In the genomic region with DNA sequence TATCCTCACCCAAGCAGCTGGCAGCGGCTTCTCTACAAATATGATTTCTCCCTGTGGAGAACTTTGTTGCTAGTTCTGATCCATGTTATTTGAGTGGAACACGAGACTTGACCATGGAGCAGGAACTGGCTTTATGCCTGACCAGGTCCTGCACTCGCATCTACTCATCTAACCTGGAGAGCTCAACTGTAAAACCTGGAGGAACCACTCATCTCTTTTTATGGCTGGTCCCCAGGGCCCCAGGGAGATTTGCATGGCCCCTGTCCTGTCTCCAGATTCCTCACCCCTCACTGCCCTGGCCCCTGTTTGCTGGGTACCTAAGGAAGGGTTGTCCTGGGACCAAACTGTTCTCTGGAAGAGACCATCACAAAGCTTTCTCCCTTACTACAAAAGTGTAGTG, we compare ENCODE assay signal across 1 cellular context.
TF ChIP-seq lines count a peak whose summit lies in the region.

No MANE protein-coding gene starts in this region.

TF ChIP-seq in K562, 482 proteins besides CTCF, POLR2A, EP300 and RAD21 (continued from another document):
- TF ChIP-seq, protein P1, sequence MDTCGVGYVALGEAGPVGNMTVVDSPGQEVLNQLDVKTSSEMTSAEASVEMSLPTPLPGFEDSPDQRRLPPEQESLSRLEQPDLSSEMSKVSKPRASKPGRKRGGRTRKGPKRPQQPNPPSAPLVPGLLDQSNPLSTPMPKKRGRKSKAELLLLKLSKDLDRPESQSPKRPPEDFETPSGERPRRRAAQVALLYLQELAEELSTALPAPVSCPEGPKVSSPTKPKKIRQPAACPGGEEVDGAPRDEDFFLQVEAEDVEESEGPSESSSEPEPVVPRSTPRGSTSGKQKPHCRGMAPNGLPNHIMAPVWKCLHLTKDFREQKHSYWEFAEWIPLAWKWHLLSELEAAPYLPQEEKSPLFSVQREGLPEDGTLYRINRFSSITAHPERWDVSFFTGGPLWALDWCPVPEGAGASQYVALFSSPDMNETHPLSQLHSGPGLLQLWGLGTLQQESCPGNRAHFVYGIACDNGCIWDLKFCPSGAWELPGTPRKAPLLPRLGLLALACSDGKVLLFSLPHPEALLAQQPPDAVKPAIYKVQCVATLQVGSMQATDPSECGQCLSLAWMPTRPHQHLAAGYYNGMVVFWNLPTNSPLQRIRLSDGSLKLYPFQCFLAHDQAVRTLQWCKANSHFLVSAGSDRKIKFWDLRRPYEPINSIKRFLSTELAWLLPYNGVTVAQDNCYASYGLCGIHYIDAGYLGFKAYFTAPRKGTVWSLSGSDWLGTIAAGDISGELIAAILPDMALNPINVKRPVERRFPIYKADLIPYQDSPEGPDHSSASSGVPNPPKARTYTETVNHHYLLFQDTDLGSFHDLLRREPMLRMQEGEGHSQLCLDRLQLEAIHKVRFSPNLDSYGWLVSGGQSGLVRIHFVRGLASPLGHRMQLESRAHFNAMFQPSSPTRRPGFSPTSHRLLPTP (IDR thresholded peaks at IDR 0.05; ENCODE audit: borderline replicate concordance, extremely low read depth, insufficient read length): no peak
- TF ChIP-seq PCBP2 (IDR thresholded peaks at IDR 0.05; ENCODE audit: low read depth, low read length, poor library complexity, severe bottlenecking): no peak
- TF ChIP-seq, protein P2, sequence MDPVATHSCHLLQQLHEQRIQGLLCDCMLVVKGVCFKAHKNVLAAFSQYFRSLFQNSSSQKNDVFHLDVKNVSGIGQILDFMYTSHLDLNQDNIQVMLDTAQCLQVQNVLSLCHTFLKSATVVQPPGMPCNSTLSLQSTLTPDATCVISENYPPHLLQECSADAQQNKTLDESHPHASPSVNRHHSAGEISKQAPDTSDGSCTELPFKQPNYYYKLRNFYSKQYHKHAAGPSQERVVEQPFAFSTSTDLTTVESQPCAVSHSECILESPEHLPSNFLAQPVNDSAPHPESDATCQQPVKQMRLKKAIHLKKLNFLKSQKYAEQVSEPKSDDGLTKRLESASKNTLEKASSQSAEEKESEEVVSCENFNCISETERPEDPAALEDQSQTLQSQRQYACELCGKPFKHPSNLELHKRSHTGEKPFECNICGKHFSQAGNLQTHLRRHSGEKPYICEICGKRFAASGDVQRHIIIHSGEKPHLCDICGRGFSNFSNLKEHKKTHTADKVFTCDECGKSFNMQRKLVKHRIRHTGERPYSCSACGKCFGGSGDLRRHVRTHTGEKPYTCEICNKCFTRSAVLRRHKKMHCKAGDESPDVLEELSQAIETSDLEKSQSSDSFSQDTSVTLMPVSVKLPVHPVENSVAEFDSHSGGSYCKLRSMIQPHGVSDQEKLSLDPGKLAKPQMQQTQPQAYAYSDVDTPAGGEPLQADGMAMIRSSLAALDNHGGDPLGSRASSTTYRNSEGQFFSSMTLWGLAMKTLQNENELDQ (CRISPR knock-in tag; IDR thresholded peaks at IDR 0.05; ENCODE audit: borderline replicate concordance): no peak
- TF ChIP-seq CREB1 (IDR thresholded peaks at IDR 0.05): no peak
- TF ChIP-seq CREB1 (CRISPR knock-in tag; IDR thresholded peaks at IDR 0.05): no peak
- TF ChIP-seq MCM2 (IDR thresholded peaks at IDR 0.05; ENCODE audit: low read depth): no peak
- TF ChIP-seq, protein P3, sequence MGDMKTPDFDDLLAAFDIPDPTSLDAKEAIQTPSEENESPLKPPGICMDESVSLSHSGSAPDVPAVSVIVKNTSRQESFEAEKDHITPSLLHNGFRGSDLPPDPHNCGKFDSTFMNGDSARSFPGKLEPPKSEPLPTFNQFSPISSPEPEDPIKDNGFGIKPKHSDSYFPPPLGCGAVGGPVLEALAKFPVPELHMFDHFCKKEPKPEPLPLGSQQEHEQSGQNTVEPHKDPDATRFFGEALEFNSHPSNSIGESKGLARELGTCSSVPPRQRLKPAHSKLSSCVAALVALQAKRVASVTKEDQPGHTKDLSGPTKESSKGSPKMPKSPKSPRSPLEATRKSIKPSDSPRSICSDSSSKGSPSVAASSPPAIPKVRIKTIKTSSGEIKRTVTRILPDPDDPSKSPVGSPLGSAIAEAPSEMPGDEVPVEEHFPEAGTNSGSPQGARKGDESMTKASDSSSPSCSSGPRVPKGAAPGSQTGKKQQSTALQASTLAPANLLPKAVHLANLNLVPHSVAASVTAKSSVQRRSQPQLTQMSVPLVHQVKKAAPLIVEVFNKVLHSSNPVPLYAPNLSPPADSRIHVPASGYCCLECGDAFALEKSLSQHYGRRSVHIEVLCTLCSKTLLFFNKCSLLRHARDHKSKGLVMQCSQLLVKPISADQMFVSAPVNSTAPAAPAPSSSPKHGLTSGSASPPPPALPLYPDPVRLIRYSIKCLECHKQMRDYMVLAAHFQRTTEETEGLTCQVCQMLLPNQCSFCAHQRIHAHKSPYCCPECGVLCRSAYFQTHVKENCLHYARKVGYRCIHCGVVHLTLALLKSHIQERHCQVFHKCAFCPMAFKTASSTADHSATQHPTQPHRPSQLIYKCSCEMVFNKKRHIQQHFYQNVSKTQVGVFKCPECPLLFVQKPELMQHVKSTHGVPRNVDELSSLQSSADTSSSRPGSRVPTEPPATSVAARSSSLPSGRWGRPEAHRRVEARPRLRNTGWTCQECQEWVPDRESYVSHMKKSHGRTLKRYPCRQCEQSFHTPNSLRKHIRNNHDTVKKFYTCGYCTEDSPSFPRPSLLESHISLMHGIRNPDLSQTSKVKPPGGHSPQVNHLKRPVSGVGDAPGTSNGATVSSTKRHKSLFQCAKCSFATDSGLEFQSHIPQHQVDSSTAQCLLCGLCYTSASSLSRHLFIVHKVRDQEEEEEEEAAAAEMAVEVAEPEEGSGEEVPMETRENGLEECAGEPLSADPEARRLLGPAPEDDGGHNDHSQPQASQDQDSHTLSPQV (IDR thresholded peaks at IDR 0.05): no peak
- no peak for TF ChIP-seq ZBED1 (IDR thresholded peaks at IDR 0.05)
- TF ChIP-seq, protein P4, sequence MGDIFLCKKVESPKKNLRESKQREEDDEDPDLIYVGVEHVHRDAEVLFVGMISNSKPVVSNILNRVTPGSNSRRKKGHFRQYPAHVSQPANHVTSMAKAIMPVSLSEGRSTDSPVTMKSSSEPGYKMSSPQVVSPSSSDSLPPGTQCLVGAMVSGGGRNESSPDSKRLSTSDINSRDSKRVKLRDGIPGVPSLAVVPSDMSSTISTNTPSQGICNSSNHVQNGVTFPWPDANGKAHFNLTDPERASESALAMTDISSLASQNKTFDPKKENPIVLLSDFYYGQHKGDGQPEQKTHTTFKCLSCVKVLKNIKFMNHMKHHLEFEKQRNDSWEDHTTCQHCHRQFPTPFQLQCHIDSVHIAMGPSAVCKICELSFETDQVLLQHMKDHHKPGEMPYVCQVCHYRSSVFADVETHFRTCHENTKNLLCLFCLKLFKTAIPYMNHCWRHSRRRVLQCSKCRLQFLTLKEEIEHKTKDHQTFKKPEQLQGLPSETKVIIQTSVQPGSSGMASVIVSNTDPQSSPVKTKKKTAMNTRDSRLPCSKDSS (IDR thresholded peaks at IDR 0.05; ENCODE audit: low read depth, partially characterized antibody): no peak
TF ChIP-seq in K562: peak in this region for 0.
